Comparison of ENCODE assay signal across 31 cellular contexts in genomic region chr14:31766315-31766892, GRCh38.
DNase-seq lines count a peak whose midpoint lies in the region; ATAC-seq, FAIRE-seq and TF ChIP-seq lines count a peak whose summit lies in the region.
"Had no signal": no experiment of that assay in that cellular context is flagged by ENCODE, and none has a peak within 500 bp of the region (broad histone marks: within the 10 kb centered on the region; RNA-seq: fewer than 3 reads in every experiment).

No MANE protein-coding gene starts in this region.

- no peak for TF ChIP-seq CTCF in HepG2 (CRISPR knock-in tag; IDR thresholded peaks at IDR 0.05)
- no peak for TF ChIP-seq CTCF in right lobe of liver (IDR thresholded peaks at IDR 0.05)

- in situ Hi-C loops in HepG2 (cut with HindIII; ENCODE audit: extremely low pct_ligation_motif_present, low pct_unique_long_range_greater_than_20kb): no loop called here

- no peaks in the 10 kb centered on the region for H3K36me3 ChIP-seq in HepG2 (replicated peaks in 1 of 2; ENCODE audit: control insufficient read depth in 1 of 2, insufficient read depth in 2 of 2, low read length in 2 of 2)
- no peaks in the 10 kb centered on the region for H3K36me3 ChIP-seq in right lobe of liver
- H3K36me3 ChIP-seq: BE2C; BLaER1; BLaER1 treated with 17β-estradiol and CSF1 and Interleukin-3, amounts not matched to agents 10 nM and 100 nM had no signal

- H3K4me1 ChIP-seq in HepG2 (ENCODE audit: insufficient read depth, low read length): peaks cover 17% of the 10 kb centered on the region
- H3K4me1 ChIP-seq in right lobe of liver: no peaks in the 10 kb centered on the region
- H3K4me1 ChIP-seq: BE2C, BLaER1, Caco-2 had no signal

- peak overlapping the region; percentile 1 for H2AFZ ChIP-seq in HepG2 (ENCODE audit: low read length)

- DNase-seq in HepG2 (ENCODE audit: low spot score) (peak; percentile 54), right lobe of liver (no peak), HuH-7 (ENCODE audit: low spot score) (peak; percentile 24), AG08396 (ENCODE audit: low spot score) (no peak)
- DNase-seq: 8988T; ACHN; AML-193; BE2C; C1 segment of cervical spinal cord; Caco-2; Calu3; CD4-positive, alpha-beta memory T cell; CD4-positive, alpha-beta T cell; CD4-positive, CD25-positive, alpha-beta regulatory T cell; CD8-positive, alpha-beta memory T cell; CD8-positive, alpha-beta T cell; COR-L47; DMS 273 treated with DMSO at 0.1 percent for 48 hours; DMS153; DMS53; DMS79; DMS79 treated with DMSO at 0.1 percent for 48 hours; DND-41; EL had no signal

- 81% methylated on average over 5 of the region's 5 CpGs for WGBS in HepG2 (ENCODE audit: low lambda C conversion rate)
- 94% methylated on average over 5 of the region's 5 CpGs for WGBS in right lobe of liver (ENCODE audit: insufficient coverage, low coverage, low lambda C conversion rate, missing lambda C conversion rate)

- H3K79me2 ChIP-seq in HepG2 (ENCODE audit: insufficient read depth, low read length): no peaks in the 10 kb centered on the region

- H3K27ac ChIP-seq in HepG2 (ENCODE audit: extremely low read length, insufficient read depth, low read length): no peak overlapping the region
- no peak overlapping the region for H3K27ac ChIP-seq in right lobe of liver
- H3K27ac ChIP-seq: 22Rv1, A549, BLaER1, C4-2B had no signal

- BruUV-seq in HepG2 (replicated peaks; lab: Mats Ljungman, UMichigan): no TSS peak

- H3K4me3 ChIP-seq in HepG2 (replicated peaks in 1 of 3; ENCODE audit: insufficient read depth in 1 of 3, low read depth in 2 of 3, low read length in 3 of 3) (no peak overlapping the region), right lobe of liver (no peak overlapping the region)
- H3K4me3 ChIP-seq: A549; BLaER1; BLaER1 treated with 17β-estradiol and CSF1 and Interleukin-3, amounts not matched to agents 10 nM and 100 nM had no signal

- H3K27me3 ChIP-seq in HepG2 (ENCODE audit: control insufficient read depth in 1 of 2, insufficient read depth in 2 of 2, low read length in 2 of 2): no peaks in the 10 kb centered on the region
- H3K27me3 ChIP-seq in right lobe of liver: no peaks in the 10 kb centered on the region
- H3K27me3 ChIP-seq: BE2C; BLaER1; BLaER1 treated with 17β-estradiol and CSF1 and Interleukin-3, amounts not matched to agents 10 nM and 100 nM had no signal

- TF ChIP-seq RAD21 in HepG2 (CRISPR knock-in tag; IDR thresholded peaks at IDR 0.05): no peak

- ATAC-seq in HepG2: peak; percentile 91
- no peak for ATAC-seq in right lobe of liver
- ATAC-seq: A549; CD8-positive, alpha-beta T cell had no signal

- TF ChIP-seq POLR2A in HepG2 (IDR thresholded peaks at IDR 0.05; ENCODE audit: insufficient read depth in 1 of 2, low read depth in 2 of 2, low read length in 2 of 2): no peak
- TF ChIP-seq POLR2A in right lobe of liver (IDR thresholded peaks at IDR 0.05): no peak

- intact Hi-C loops in HepG2 (cut with micrococcal nuclease; ENCODE audit: unreplicated experiment) (no loop called here), right lobe of liver (cut with DNase I) (no loop called here)

- FAIRE-seq in HepG2 (lab: Jason Lieb, UNC): no peak
- FAIRE-seq: A204.1, A549, D721Med had no signal

- no peaks in the 10 kb centered on the region for H4K20me1 ChIP-seq in HepG2 (ENCODE audit: insufficient read depth, low read length)
- H4K20me1 ChIP-seq: BLaER1; BLaER1 treated with 17β-estradiol and CSF1 and Interleukin-3, amounts not matched to agents 10 nM and 100 nM had no signal

- POLR2A ChIA-PET in HepG2 (lab: Yijun Ruan, JAX): no interaction called here

- H3K4me2 ChIP-seq in HepG2 (ENCODE audit: low read depth, low read length): peak overlapping the region; percentile 10; the same call in 1 of the 2 replicates
- H3K4me2 ChIP-seq: A549, BLaER1 had no signal

- H3K9me3 ChIP-seq in HepG2 (ENCODE audit: low read length): no peaks in the 10 kb centered on the region
- no peaks in the 10 kb centered on the region for H3K9me3 ChIP-seq in right lobe of liver
- H3K9me3 ChIP-seq: A549; BE2C; BLaER1; BLaER1 treated with 17β-estradiol and CSF1 and Interleukin-3, amounts not matched to agents 10 nM and 100 nM; Caco-2 had no signal

- CTCF ChIA-PET in HepG2 (lab: Yijun Ruan, JAX; ENCODE audit: low intra/inter-chr PET ratio, low total read pairs): no interaction called here

- TF ChIP-seq EP300 in HepG2 (IDR thresholded peaks at IDR 0.05; ENCODE audit: low read depth in 2 of 2, low read length in 2 of 2) (peak in 1 of 2 experiments; percentile 24; a peak in 1 of 4 replicates), HepG2 (CRISPR knock-in tag; IDR thresholded peaks at IDR 0.05; ENCODE audit: borderline replicate concordance) (no peak)

- no peak overlapping the region for H3K9ac ChIP-seq in HepG2 (ENCODE audit: insufficient read depth, low read depth, low read length)
- H3K9ac ChIP-seq: BLaER1; BLaER1 treated with 17β-estradiol and CSF1 and Interleukin-3, amounts not matched to agents 10 nM and 100 nM had no signal

TF ChIP-seq in HepG2, 621 proteins besides CTCF, POLR2A, EP300 and RAD21 (continues in another document):
- no peak for TF ChIP-seq RFX5 (IDR thresholded peaks at IDR 0.05; ENCODE audit: low read depth, low read length)
- no peak for TF ChIP-seq FOXC1 (CRISPR knock-in tag; IDR thresholded peaks at IDR 0.05; ENCODE audit: borderline replicate concordance)
- no peak for TF ChIP-seq RFX3 (CRISPR knock-in tag; IDR thresholded peaks at IDR 0.05)
- TF ChIP-seq SMARCE1 (IDR thresholded peaks at IDR 0.05; ENCODE audit: borderline replicate concordance): no peak
- no peak for TF ChIP-seq ZNF83 (CRISPR knock-in tag; IDR thresholded peaks at IDR 0.05; ENCODE audit: borderline replicate concordance)
- no peak for TF ChIP-seq ZNF33B (CRISPR knock-in tag; IDR thresholded peaks at IDR 0.05)
- TF ChIP-seq, protein P1, sequence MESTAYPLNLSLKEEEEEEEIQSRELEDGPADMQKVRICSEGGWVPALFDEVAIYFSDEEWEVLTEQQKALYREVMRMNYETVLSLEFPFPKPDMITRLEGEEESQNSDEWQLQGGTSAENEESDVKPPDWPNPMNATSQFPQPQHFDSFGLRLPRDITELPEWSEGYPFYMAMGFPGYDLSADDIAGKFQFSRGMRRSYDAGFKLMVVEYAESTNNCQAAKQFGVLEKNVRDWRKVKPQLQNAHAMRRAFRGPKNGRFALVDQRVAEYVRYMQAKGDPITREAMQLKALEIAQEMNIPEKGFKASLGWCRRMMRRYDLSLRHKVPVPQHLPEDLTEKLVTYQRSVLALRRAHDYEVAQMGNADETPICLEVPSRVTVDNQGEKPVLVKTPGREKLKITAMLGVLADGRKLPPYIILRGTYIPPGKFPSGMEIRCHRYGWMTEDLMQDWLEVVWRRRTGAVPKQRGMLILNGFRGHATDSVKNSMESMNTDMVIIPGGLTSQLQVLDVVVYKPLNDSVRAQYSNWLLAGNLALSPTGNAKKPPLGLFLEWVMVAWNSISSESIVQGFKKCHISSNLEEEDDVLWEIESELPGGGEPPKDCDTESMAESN (CRISPR knock-in tag; conservative IDR thresholded peaks at IDR 0.05): no peak
- no peak for TF ChIP-seq PCBP2 (optimal IDR thresholded peaks at IDR 0.05; ENCODE audit: low read depth, low read length, poor library complexity, severe bottlenecking)
- no peak for TF ChIP-seq TOE1 (CRISPR knock-in tag; IDR thresholded peaks at IDR 0.05)
- no peak for TF ChIP-seq ATRX (CRISPR knock-in tag; IDR thresholded peaks at IDR 0.05; ENCODE audit: borderline replicate concordance)
- TF ChIP-seq ZNF101 (CRISPR knock-in tag; IDR thresholded peaks at IDR 0.05; ENCODE audit: borderline replicate concordance, low read depth): no peak
- no peak for TF ChIP-seq TFDP1 (CRISPR knock-in tag; IDR thresholded peaks at IDR 0.05; ENCODE audit: borderline replicate concordance)
- TF ChIP-seq ARID5B (CRISPR knock-in tag; IDR thresholded peaks at IDR 0.05): peak; percentile 54
- no peak for TF ChIP-seq ZKSCAN1 (IDR thresholded peaks at IDR 0.05; ENCODE audit: low read length)
- TF ChIP-seq ISL2 (CRISPR knock-in tag; IDR thresholded peaks at IDR 0.05): peak; percentile 38; the same call in 1 of the 2 replicates

Comparison
In these comparisons a context has a peak if more than half of its experiments do, and no peak if none do; other contexts are left out.
1. DNase-seq: peak in HepG2 (single experiment) and HuH-7 (single experiment); none in right lobe of liver (0 of 3) and AG08396 (single experiment).